23 cellular contexts compared by ENCODE assay signal in genomic region chr12:12784116-12784515, GRCh38. TPM values are rescaled to one million over a fixed set of nuclear protein-coding genes. Genes with fewer than 3 reads are reported as not detected.
A peak's percentile ranks its signal among the peaks of the same experiment; 100 is the strongest.
DNase-seq lines count a peak whose midpoint lies in the region; TF ChIP-seq lines count a peak whose summit lies in the region.
"Had no signal": no experiment of that assay in that cellular context is flagged by ENCODE, and none has a peak within 500 bp of the region (broad histone marks: within the 10 kb centered on the region; RNA-seq: fewer than 3 reads in every experiment).

No MANE protein-coding gene starts in this region.

- peaks cover 44% of the 10 kb centered on the region for H3K4me1 ChIP-seq in A673 (ENCODE audit: insufficient read depth, low read length, poor library complexity, severe bottlenecking)
- H3K4me1 ChIP-seq in mesendoderm (ENCODE audit: control insufficient read depth, low read depth, low read length), result peaks cover 7% of the 10 kb centered on the region
- peaks cover 17 to 38% (median 26%) of the 10 kb centered on the region in 6 donors for H3K4me1 ChIP-seq in spleen

- in situ Hi-C loops in brain microvascular endothelial cell (cut with HindIII; ENCODE audit: low pct_ligation_motif_present, low sequenced_read_pairs), result no loop called here

- no peaks in the 10 kb centered on the region for H3K27me3 ChIP-seq in A673 (replicated peaks; ENCODE audit: insufficient read depth, low read depth, low read length, poor library complexity)
- no peaks in the 10 kb centered on the region for H3K27me3 ChIP-seq in brain microvascular endothelial cell (replicated peaks)
- H3K27me3 ChIP-seq in mesendoderm (ENCODE audit: insufficient read depth, low read length, poor library complexity), result no peaks in the 10 kb centered on the region
- no peaks in the 10 kb centered on the region for H3K27me3 ChIP-seq in spleen (replicated peaks in 1 of 7)

- no peak overlapping the region for H3K4me3 ChIP-seq in A673 (ENCODE audit: low read depth, low read length, poor library complexity, severe bottlenecking)
- no peak overlapping the region for H3K4me3 ChIP-seq in brain microvascular endothelial cell (ENCODE audit: low read depth, low read length)
- H3K4me3 ChIP-seq in mesendoderm (ENCODE audit: low read length), result no peak overlapping the region
- no peak overlapping the region for H3K4me3 ChIP-seq in spleen
- H3K4me3 ChIP-seq: PC-9 had no signal

- TF ChIP-seq CTCF in A673 (conservative IDR thresholded peaks at IDR 0.05; ENCODE audit: low read depth, low read length) (no peak), brain microvascular endothelial cell (IDR thresholded peaks at IDR 0.05; ENCODE audit: low read depth, low read length, missing control alignments) (no peak), spleen (IDR thresholded peaks at IDR 0.05 in 8 of 11, conservative IDR thresholded peaks at IDR 0.05 in 3 of 11) (no peak), Calu3 (IDR thresholded peaks at IDR 0.05; ENCODE audit: unreplicated experiment) (no peak), nephron progenitor cell (IDR thresholded peaks at IDR 0.05) (no peak)

- no peaks in the 10 kb centered on the region for H3K79me2 ChIP-seq in mesendoderm (ENCODE audit: control insufficient read depth, insufficient read depth, low read length)

- H3K79me1 ChIP-seq in mesendoderm (ENCODE audit: low read length), result no peaks in the 10 kb centered on the region

- WGBS in mesendoderm (ENCODE audit: extremely low coverage, insufficient coverage, low lambda C conversion rate), result no CpG with 5 or more reads among the region's 2 CpGs
- WGBS in spleen, 5 donors, result 88 to 100% (median 98%) methylated on average over 2 of the region's 2 CpGs

- H3K4me3 Mint-ChIP-seq in T-helper 2 cell treated with Interferon-gamma antibody and Interleukin-4, amounts not matched to agents 5 μg/mL and 100 μg/mL, for 36 hours, result no peak overlapping the region
- H3K4me3 Mint-ChIP-seq in Calu3 (ENCODE audit: low read depth, unreplicated experiment) (no peak overlapping the region), nephron progenitor cell (no peak overlapping the region)
- H3K4me3 Mint-ChIP-seq: activated CD4-positive, alpha-beta T cell treated with anti-CD3 and anti-CD28 coated beads, Interleukin-2, amount 10 ng/mL, durations not matched to agents 24 days and 14 days; activated CD8-positive, alpha-beta memory T cell treated with anti-CD3 and anti-CD28 coated beads, Interleukin-2, amount 10 ng/mL, durations not matched to agents 7 days and 5 days; activated naive CD8-positive, alpha-beta T cell treated with anti-CD3 and anti-CD28 coated beads for 36 hours; mesothelial cell of epicardium; natural killer cell treated with Interleukin-12 subunit alpha and Interleukin-12 subunit beta and Interleukin-15 and Interleukin-18, amount 100 ng/mL, for 72 hours; T-helper 17 cell had no signal

- H3K4me1 Mint-ChIP-seq in T-helper 2 cell treated with Interferon-gamma antibody and Interleukin-4, amounts not matched to agents 5 μg/mL and 100 μg/mL, for 36 hours (ENCODE audit: low read depth), result peaks cover 37% of the 10 kb centered on the region
- H3K4me1 Mint-ChIP-seq in Calu3 (ENCODE audit: low read depth, unreplicated experiment), result peaks cover 31% of the 10 kb centered on the region
- peaks cover 43% of the 10 kb centered on the region for H3K4me1 Mint-ChIP-seq in nephron progenitor cell

- H3K56ac ChIP-seq in mesendoderm (ENCODE audit: low read length), result no peak overlapping the region

- H3K18ac ChIP-seq in mesendoderm (ENCODE audit: low read length), result no peak overlapping the region

- no peaks in the 10 kb centered on the region for H3K36me3 ChIP-seq in A673 (ENCODE audit: insufficient read depth, low read length, poor library complexity, severe bottlenecking)
- no peaks in the 10 kb centered on the region for H3K36me3 ChIP-seq in brain microvascular endothelial cell (replicated peaks)
- no peaks in the 10 kb centered on the region for H3K36me3 ChIP-seq in mesendoderm (ENCODE audit: control insufficient read depth, insufficient read depth, low read length)
- H3K36me3 ChIP-seq in spleen, result no peaks in the 10 kb centered on the region

- H3K4me2 ChIP-seq in mesendoderm (ENCODE audit: low read length), result no peak overlapping the region
- H3K4me2 ChIP-seq: PC-9 had no signal

- no peak overlapping the region for H2BK5ac ChIP-seq in mesendoderm (ENCODE audit: low read length)

- H3K27ac ChIP-seq in A673 (ENCODE audit: low read depth, low read length, poor library complexity, severe bottlenecking) (peak overlapping the region; percentile 73), brain microvascular endothelial cell (peak overlapping the region; percentile 77), mesendoderm (ENCODE audit: low read depth, low read length) (no peak overlapping the region), spleen (peak overlapping the region in 7 of 8 donors; percentile 2 to 91 (median 90))
- H3K27ac ChIP-seq: PC-9 had no signal

- H3K9me3 Mint-ChIP-seq in T-helper 2 cell treated with Interferon-gamma antibody and Interleukin-4, amounts not matched to agents 5 μg/mL and 100 μg/mL, for 36 hours, result no peaks in the 10 kb centered on the region
- H3K9me3 Mint-ChIP-seq in Calu3 (ENCODE audit: low read depth, unreplicated experiment) (no peaks in the 10 kb centered on the region), nephron progenitor cell (peaks cover 9% of the 10 kb centered on the region)
- H3K9me3 Mint-ChIP-seq: activated CD4-positive, alpha-beta T cell treated with anti-CD3 and anti-CD28 coated beads, Interleukin-2, amount 10 ng/mL, durations not matched to agents 24 days and 14 days; activated naive CD8-positive, alpha-beta T cell treated with anti-CD3 and anti-CD28 coated beads for 36 hours; mesothelial cell of epicardium; natural killer cell treated with Interleukin-12 subunit alpha and Interleukin-12 subunit beta and Interleukin-15 and Interleukin-18, amount 100 ng/mL, for 72 hours had no signal

- H3K36me3 Mint-ChIP-seq in T-helper 2 cell treated with Interferon-gamma antibody and Interleukin-4, amounts not matched to agents 5 μg/mL and 100 μg/mL, for 36 hours (ENCODE audit: low read depth), result peaks cover 9% of the 10 kb centered on the region
- peaks cover 15% of the 10 kb centered on the region for H3K36me3 Mint-ChIP-seq in Calu3 (ENCODE audit: insufficient read depth, unreplicated experiment)
- peaks cover 5% of the 10 kb centered on the region for H3K36me3 Mint-ChIP-seq in nephron progenitor cell (ENCODE audit: low read depth)
- H3K36me3 Mint-ChIP-seq: activated CD8-positive, alpha-beta memory T cell treated with anti-CD3 and anti-CD28 coated beads, Interleukin-2, amount 10 ng/mL, durations not matched to agents 7 days and 5 days; mesothelial cell of epicardium; natural killer cell treated with Interleukin-12 subunit alpha and Interleukin-12 subunit beta and Interleukin-15 and Interleukin-18, amount 100 ng/mL, for 72 hours had no signal

- H3K27ac Mint-ChIP-seq in T-helper 2 cell treated with Interferon-gamma antibody and Interleukin-4, amounts not matched to agents 5 μg/mL and 100 μg/mL, for 36 hours, result no peak overlapping the region
- H3K27ac Mint-ChIP-seq in Calu3 (ENCODE audit: unreplicated experiment) (no peak overlapping the region), nephron progenitor cell (no peak overlapping the region)
- H3K27ac Mint-ChIP-seq: activated CD4-positive, alpha-beta T cell treated with anti-CD3 and anti-CD28 coated beads, Interleukin-2, amount 10 ng/mL, durations not matched to agents 24 days and 14 days; activated CD8-positive, alpha-beta memory T cell treated with anti-CD3 and anti-CD28 coated beads, Interleukin-2, amount 10 ng/mL, durations not matched to agents 7 days and 5 days; activated naive CD8-positive, alpha-beta T cell treated with anti-CD3 and anti-CD28 coated beads for 36 hours; mesothelial cell of epicardium; natural killer cell treated with Interleukin-12 subunit alpha and Interleukin-12 subunit beta and Interleukin-15 and Interleukin-18, amount 100 ng/mL, for 72 hours; T-helper 17 cell had no signal

- DNase-seq in A673 (ENCODE audit: low spot score) (no peak), brain microvascular endothelial cell (no peak), mesendoderm (no peak), spleen (no peak), nucleus accumbens (lab: John Stamatoyannopoulos, UW) (no peak), Calu3 (no peak), nephron progenitor cell (no peak)
- DNase-seq in T-helper 2 cell treated with Interferon-gamma antibody and Interleukin-4, amounts not matched to agents 5 μg/mL and 100 μg/mL, for 36 hours (ENCODE audit: low spot score), result no peak
- DNase-seq: activated CD4-positive, alpha-beta T cell treated with anti-CD3 and anti-CD28 coated beads, Interleukin-2, amount 10 ng/mL, durations not matched to agents 24 days and 14 days; activated CD8-positive, alpha-beta memory T cell treated with anti-CD3 and anti-CD28 coated beads, Interleukin-2, amount 10 ng/mL, durations not matched to agents 7 days and 5 days; activated naive CD8-positive, alpha-beta T cell treated with anti-CD3 and anti-CD28 coated beads for 36 hours; glutamatergic neuron; HCEC 1CT; left colon; NCI-H1436; NCI-H510A treated with DMSO at 0.1 percent for 48 hours; PC-9; stimulated activated CD4-positive, alpha-beta T cell treated with anti-CD3 and anti-CD28 coated beads, Interleukin-4, amount 100 ng/mL, for 1 hour; stimulated activated naive CD4-positive, alpha-beta T cell; T-helper 17 cell; trophoblast cell had no signal

- POLR2A ChIA-PET in A673 (lab: Charles Lee; ENCODE audit: low non-redundant PET), result no interaction called here

- CTCF ChIA-PET in A673 (lab: Charles Lee), result interaction anchor here (1.2 kb wide), 1 partner anchor 29 kb away, joined by 4 read pairs; the partner anchor contains the start of gene DDX47
- CTCF ChIA-PET in Calu3 (lab: Charles Lee), result interaction anchor here (0.7 kb wide), 1 partner anchor 58 kb away, joined by 7 read pairs; no protein-coding TSS in a partner anchor

- H3K9ac ChIP-seq in mesendoderm (ENCODE audit: low read length), result no peak overlapping the region

- BruUV-seq in A673 (replicated peaks; lab: Mats Ljungman, UMichigan) (no TSS peak), Calu3 (replicated peaks; lab: Mats Ljungman, UMichigan) (no TSS peak)

- no peak for TF ChIP-seq POLR2A in spleen (IDR thresholded peaks at IDR 0.05)

- no peak overlapping the region for H2AK5ac ChIP-seq in mesendoderm (ENCODE audit: low read length)

- no peaks in the 10 kb centered on the region for H3K9me3 ChIP-seq in A673 (ENCODE audit: low read depth, low read length, poor library complexity, severe bottlenecking)
- no peaks in the 10 kb centered on the region for H3K9me3 ChIP-seq in spleen

- H4K8ac ChIP-seq in mesendoderm (ENCODE audit: low read depth, low read length), result no peak overlapping the region

- H3K4ac ChIP-seq in mesendoderm (ENCODE audit: low read depth, low read length), result no peak overlapping the region

- H4K5ac ChIP-seq in mesendoderm (ENCODE audit: low read length), result no peak overlapping the region

- no peak overlapping the region for H2BK120ac ChIP-seq in mesendoderm (ENCODE audit: low read depth, low read length)

- intact Hi-C loops in A673 (cut with micrococcal nuclease; ENCODE audit: unreplicated experiment), result no loop called here
- intact Hi-C loops in spleen (cut with DNase I; ENCODE audit: low total_unique reads), result no loop called here
- intact Hi-C loops in Calu3 (cut with micrococcal nuclease; ENCODE audit: unreplicated experiment), result no loop called here

- H3K27me3 Mint-ChIP-seq in T-helper 2 cell treated with Interferon-gamma antibody and Interleukin-4, amounts not matched to agents 5 μg/mL and 100 μg/mL, for 36 hours (ENCODE audit: low read depth), result no peaks in the 10 kb centered on the region
- H3K27me3 Mint-ChIP-seq in Calu3 (ENCODE audit: unreplicated experiment), result no peaks in the 10 kb centered on the region
- peaks cover 11% of the 10 kb centered on the region for H3K27me3 Mint-ChIP-seq in nephron progenitor cell (ENCODE audit: low read depth, poor library complexity)
- H3K27me3 Mint-ChIP-seq: activated CD4-positive, alpha-beta T cell treated with anti-CD3 and anti-CD28 coated beads, Interleukin-2, amount 10 ng/mL, durations not matched to agents 24 days and 14 days; activated CD8-positive, alpha-beta memory T cell treated with anti-CD3 and anti-CD28 coated beads, Interleukin-2, amount 10 ng/mL, durations not matched to agents 7 days and 5 days; activated naive CD8-positive, alpha-beta T cell treated with anti-CD3 and anti-CD28 coated beads for 36 hours; natural killer cell treated with Interleukin-12 subunit alpha and Interleukin-12 subunit beta and Interleukin-15 and Interleukin-18, amount 100 ng/mL, for 72 hours; T-helper 17 cell had no signal

- H2BK15ac ChIP-seq in mesendoderm (replicated peaks; ENCODE audit: low read depth), result peak overlapping the region; percentile 66

- no peak overlapping the region for H3K23ac ChIP-seq in mesendoderm (ENCODE audit: low read length)

RNA-seq across cellular contexts. Expression of gene APOLD1, which starts 1.3 kb away (rescaled TPM):
- total RNA-seq in A673 (2021) (5.9 and 6.4 TPM in 2 replicates), spleen (10 to 100 TPM in 6 of 7 donors, 1 to 10 TPM in 1; 6.1 to 79.5 (median 16.0) TPM), Calu3 (2022) (5.2 and 5.3 TPM in 2 replicates)
- 0.34 TPM for polyA plus RNA-seq in mesendoderm (2013, experiment 1 of 2)
- polyA plus RNA-seq in mesendoderm (2013, experiment 2 of 2), result 0.41 TPM
- polyA plus RNA-seq in spleen, result 1 to 10 TPM; 1.3 to 4.5 (median 2.5) TPM

RNA-seq across cellular contexts. Expression of gene DDX47, which starts 29.0 kb away (rescaled TPM):
- 86.8 and 90.4 TPM in 2 replicates for total RNA-seq in A673 (2021)
- polyA plus RNA-seq in mesendoderm (2013, experiment 1 of 2), result 76.8 TPM
- polyA plus RNA-seq in mesendoderm (2013, experiment 2 of 2), result 77.5 TPM
- 10 to 100 TPM; 37.2 to 58.1 (median 45.2) TPM for total RNA-seq in spleen
- polyA plus RNA-seq in spleen, result 10 to 100 TPM; 34.0 to 39.3 (median 35.3) TPM
- 60.2 and 60.5 TPM in 2 replicates for total RNA-seq in Calu3 (2022)
